In genomic region chr6:157386454-157386853, GRCh38 we compare ENCODE assay signal across 25 cellular contexts.
"Had no signal": no experiment of that assay in that cellular context is flagged by ENCODE, and none has a peak within 500 bp of the region (broad histone marks: within the 10 kb centered on the region; RNA-seq: fewer than 3 reads in every experiment).

No MANE protein-coding gene starts in this region.

- FAIRE-seq: endometrium, islet of Langerhans, keratinocyte had no signal

- DNase-seq: colonic mucosa; cortex of kidney; effector CD8-positive, alpha-beta T cell; effector memory CD8-positive, alpha-beta T cell; endodermal cell; foreskin fibroblast; foreskin melanocyte; gastrocnemius medialis; glutamatergic neuron; heart right ventricle; hippocampal formation; left cardiac atrium; left lung; left ventricle myocardium superior; lower lobe of right lung; mesenchymal stem cell; mucosa of descending colon; naive B cell had no signal

- H3K27me3 ChIP-seq: colonic mucosa, esophagus muscularis mucosa, gastrocnemius medialis, heart right ventricle, left lung had no signal

- H3K36me3 ChIP-seq: colonic mucosa, esophagus muscularis mucosa, gastrocnemius medialis, left lung, lower lobe of right lung had no signal

- H3K27ac Mint-ChIP-seq: dendritic cell treated with granulocyte-macrophage colony-stimulating factor and Interleukin-4, amounts not matched to agents 40 ng/mL and 50 ng/mL, for 4 days; effector memory CD8-positive, alpha-beta T cell; endodermal cell; mesothelial cell of epicardium; naive B cell had no signal

- ATAC-seq: effector memory CD8-positive, alpha-beta T cell; gastrocnemius medialis; heart right ventricle; left lung; left ventricle myocardium superior; lower lobe of right lung; mucosa of descending colon had no signal

- H3K4me3 ChIP-seq: colonic mucosa, esophagus muscularis mucosa, gastrocnemius medialis, heart right ventricle, left lung, lower lobe of right lung, mucosa of descending colon had no signal

- H3K4me3 Mint-ChIP-seq: dendritic cell treated with granulocyte-macrophage colony-stimulating factor and Interleukin-4, amounts not matched to agents 40 ng/mL and 50 ng/mL, for 4 days; effector memory CD8-positive, alpha-beta T cell; endodermal cell; mesothelial cell of epicardium had no signal

- H3K27ac ChIP-seq: colonic mucosa, epithelial cell of prostate, esophagus muscularis mucosa, gastrocnemius medialis, heart right ventricle, left lung, lower lobe of right lung had no signal

- H3K27me3 Mint-ChIP-seq: effector memory CD8-positive, alpha-beta T cell had no signal

- H3K4me1 ChIP-seq: colonic mucosa had no signal
